Comparison of ENCODE assay signal across 9 cellular contexts in genomic region chr16:85334718-85335583, GRCh38.
DNase-seq lines count a peak whose midpoint lies in the region; ATAC-seq, FAIRE-seq and TF ChIP-seq lines count a peak whose summit lies in the region.
"Had no signal": no experiment of that assay in that cellular context is flagged by ENCODE, and none has a peak within 500 bp of the region (broad histone marks: within the 10 kb centered on the region; RNA-seq: fewer than 3 reads in every experiment).

No MANE protein-coding gene starts in this region.

- H3K9ac ChIP-seq in mucosa of rectum (ENCODE audit: low read depth in 1 of 2, low read length in 2 of 2): peak overlapping the region; percentile 60 to 68

- intact Hi-C loops in CD14-positive monocyte (cut with micrococcal nuclease): loop anchor here in 1 of 2 donors (5.0 kb wide), 1 partner anchor 38 kb away; no protein-coding TSS in a partner anchor

- H3K4me1 ChIP-seq in mucosa of rectum (ENCODE audit: control insufficient read depth in 2 of 2, insufficient read depth in 2 of 2, low read length in 2 of 2): peaks cover 31 to 57% of the 10 kb centered on the region in 2 donors
- H3K4me1 ChIP-seq in SJCRH30: peaks cover 9% of the 10 kb centered on the region

- H3K4me3 ChIP-seq in bronchial epithelial cell (ENCODE audit: low read depth, low read length) (no peak overlapping the region), mucosa of rectum (ENCODE audit: low read length in 2 of 2) (peak overlapping the region; percentile 37 to 43), SJCRH30 (no peak overlapping the region)
- H3K4me3 ChIP-seq: MG63 had no signal

- H3K36me3 Mint-ChIP-seq in CD14-positive monocyte: no peaks in the 10 kb centered on the region

- FAIRE-seq in bronchial epithelial cell (lab: Jason Lieb, UNC): no peak

- no peaks in the 10 kb centered on the region for H3K27me3 ChIP-seq in bronchial epithelial cell (ENCODE audit: control insufficient read depth, insufficient read depth, low read length)
- H3K27me3 ChIP-seq in mucosa of rectum (ENCODE audit: control insufficient read depth in 2 of 2, insufficient read depth in 2 of 2, low read length in 2 of 2): no peaks in the 10 kb centered on the region
- no peaks in the 10 kb centered on the region for H3K27me3 ChIP-seq in SJCRH30
- H3K27me3 ChIP-seq: MG63 had no signal

- peak overlapping the region; percentile 72 to 91 for H3K4me3 Mint-ChIP-seq in CD14-positive monocyte

- H3K36me3 ChIP-seq in bronchial epithelial cell (ENCODE audit: control insufficient read depth, insufficient read depth, low read length) (no peaks in the 10 kb centered on the region), mucosa of rectum (ENCODE audit: control insufficient read depth in 2 of 2, insufficient read depth in 2 of 2, low read length in 2 of 2) (no peaks in the 10 kb centered on the region), SJCRH30 (no peaks in the 10 kb centered on the region)
- H3K36me3 ChIP-seq: MG63 had no signal

- peak overlapping the region in 2 of 7 donors; percentile 5 to 20 for H3K27ac Mint-ChIP-seq in CD14-positive monocyte

- TF ChIP-seq CTCF in CD14-positive monocyte (IDR thresholded peaks at IDR 0.05) (no peak), bronchial epithelial cell (IDR thresholded peaks at IDR 0.05; ENCODE audit: insufficient read depth, low read length, severe bottlenecking) (no peak)

- H3K27ac ChIP-seq in mucosa of rectum (ENCODE audit: low read depth in 2 of 2, low read length in 2 of 2): peak overlapping the region; percentile 90 to 92
- no peak overlapping the region for H3K27ac ChIP-seq in SJCRH30

- H3K4me1 Mint-ChIP-seq in CD14-positive monocyte: peaks cover 18% of the 10 kb centered on the region

- H3K9me3 Mint-ChIP-seq in CD14-positive monocyte: peaks cover 0 to 6% (median 0%) of the 10 kb centered on the region in 7 donors

- H3K9me3 ChIP-seq in mucosa of rectum (ENCODE audit: control insufficient read depth in 2 of 2, low read length in 2 of 2) (no peaks in the 10 kb centered on the region), SJCRH30 (replicated peaks) (no peaks in the 10 kb centered on the region)
- H3K9me3 ChIP-seq: MG63 had no signal

- no peak for DNase-seq in CD14-positive monocyte (ENCODE audit: low spot score)
- peak; percentile 40 for DNase-seq in M059J (ENCODE audit: low read depth)
- peak; percentile 15 for DNase-seq in bronchial epithelial cell (ENCODE audit: low read depth)
- no peak for DNase-seq in NCI-H524 treated with DMSO at 0.1 percent for 48 hours (lab: John Stamatoyannopoulos, UW)
- DNase-seq in SJCRH30: no peak
- DNase-seq in RKO (ENCODE audit: low spot score): no peak
- DNase-seq: MG63 had no signal

- ATAC-seq in HG02840 (IDR thresholded peaks at IDR 0.05; ENCODE audit: low FRiP score, unreplicated experiment): no peak

- peaks cover 28 to 35% (median 32%) of the 10 kb centered on the region in 3 donors for H3K27me3 Mint-ChIP-seq in CD14-positive monocyte (ENCODE audit: low read depth in 3 of 3)

Comparison
In these comparisons a context has a peak if more than half of its experiments do, and no peak if none do; other contexts are left out.
1. DNase-seq: peak in M059J (single experiment) and bronchial epithelial cell (single experiment); none in CD14-positive monocyte (single experiment), NCI-H524 treated with DMSO at 0.1 percent for 48 hours (single experiment), SJCRH30 (0 of 2) and RKO (single experiment).
2. H3K4me3 ChIP-seq: peak in mucosa of rectum (2 of 2); none in bronchial epithelial cell (single experiment) and SJCRH30 (single experiment).